In the genomic region with DNA sequence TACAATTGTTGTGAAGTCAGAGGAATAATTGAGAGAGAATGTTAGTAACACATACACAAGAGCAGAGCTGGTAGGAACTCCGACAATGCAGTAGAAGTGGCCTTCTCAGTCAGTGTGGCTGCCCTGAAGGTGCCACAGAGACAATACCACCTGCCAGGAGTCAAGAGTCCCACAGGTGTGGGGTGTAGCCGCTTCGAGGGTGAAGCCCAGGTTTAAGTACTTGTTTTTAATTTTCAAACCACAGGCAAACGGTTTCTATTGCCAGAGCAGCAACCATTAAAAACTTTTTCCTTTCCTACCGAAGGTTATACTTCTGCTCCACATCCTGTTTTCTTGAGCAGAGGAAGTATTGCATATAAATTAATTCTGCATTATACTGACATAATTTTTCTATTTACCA, we compare ENCODE assay signal across 8 cellular contexts. TPM values are rescaled to one million over a fixed set of nuclear protein-coding genes. Genes with fewer than 3 reads are reported as not detected.
DNase-seq lines count a peak whose midpoint lies in the region; ATAC-seq, FAIRE-seq and TF ChIP-seq lines count a peak whose summit lies in the region.
"Had no signal": no experiment of that assay in that cellular context is flagged by ENCODE, and none has a peak within 500 bp of the region (broad histone marks: within the 10 kb centered on the region; RNA-seq: fewer than 3 reads in every experiment).

No MANE protein-coding gene starts in this region.

- H3K4me1 Mint-ChIP-seq in Calu3 (ENCODE audit: low read depth, unreplicated experiment) (peaks cover 77% of the 10 kb centered on the region), T-cell (peaks cover 26 to 42% (median 34%) of the 10 kb centered on the region in 3 donors)

- FAIRE-seq in H54 (lab: Jason Lieb, UNC): peak; percentile 30

- peak overlapping the region; percentile 96 for H3K27ac Mint-ChIP-seq in Calu3 (ENCODE audit: unreplicated experiment)
- H3K27ac Mint-ChIP-seq in T-cell: peak overlapping the region; percentile 94 to 95

- BruUV-seq in Calu3 (replicated peaks; lab: Mats Ljungman, UMichigan): no TSS peak

- CTCF ChIA-PET in Calu3 (lab: Charles Lee): interaction anchor here (0.9 to 2.0 kb wide), 4 partner anchors 40 to 197 kb away, joined by 3 to 7 read pairs (median 4); no protein-coding TSS in a partner anchor
- CTCF ChIA-PET in T-cell (lab: Charles Lee): interaction anchor here in 1 of 2 donors (1.1 kb wide), 1 partner anchor 966 kb away, joined by 3 read pairs; no protein-coding TSS in a partner anchor

- ATAC-seq in T-cell (replicated peaks in 1 of 4) (peak; percentile 52 to 77 (median 66)), GM19035 (IDR thresholded peaks at IDR 0.05; ENCODE audit: unreplicated experiment) (no peak), HG02623 (IDR thresholded peaks at IDR 0.05; ENCODE audit: unreplicated experiment) (no peak)

- no peaks in the 10 kb centered on the region for H3K27me3 Mint-ChIP-seq in Calu3 (ENCODE audit: unreplicated experiment)
- peaks cover 0 to 5% of the 10 kb centered on the region in 2 donors for H3K27me3 Mint-ChIP-seq in T-cell

- no peaks in the 10 kb centered on the region for H3K36me3 Mint-ChIP-seq in Calu3 (ENCODE audit: insufficient read depth, unreplicated experiment)
- H3K36me3 Mint-ChIP-seq in T-cell: no peaks in the 10 kb centered on the region

- intact Hi-C loops in Calu3 (cut with micrococcal nuclease; ENCODE audit: unreplicated experiment): loop anchor here (2.0 to 10.0 kb wide), 6 partner anchors 38 to 392 kb away; no protein-coding TSS in a partner anchor

- POLR2A ChIA-PET in T-cell (lab: Charles Lee): no interaction called here

- H3K4me3 Mint-ChIP-seq in Calu3 (ENCODE audit: low read depth, unreplicated experiment) (no peak overlapping the region), T-cell (peak overlapping the region in 2 of 3 donors; percentile 2 to 38)

- DNase-seq in Calu3: no peak
- DNase-seq in H54 (ENCODE audit: insufficient read length, low spot score): no peak
- peak in 12 of 34 experiments; percentile 3 to 30 (median 8) for DNase-seq in T-cell
- peak; percentile 43 to 50 for DNase-seq in lung microvascular endothelial cell (ENCODE audit: low read depth in 2 of 2)
- DNase-seq in NCI-H1417 treated with DMSO at 0.1 percent for 48 hours (lab: John Stamatoyannopoulos, UW): no peak
- DNase-seq: effector CD8-positive, alpha-beta T cell had no signal

- no peak for TF ChIP-seq POLR2A in H54 (IDR thresholded peaks at IDR 0.05; ENCODE audit: low read depth, low read length)

- peaks cover 3% of the 10 kb centered on the region for H3K9me3 Mint-ChIP-seq in Calu3 (ENCODE audit: low read depth, unreplicated experiment)
- H3K9me3 Mint-ChIP-seq in T-cell: no peaks in the 10 kb centered on the region

- TF ChIP-seq CTCF in Calu3 (IDR thresholded peaks at IDR 0.05; ENCODE audit: unreplicated experiment): no peak

RNA-seq across cellular contexts. Expression of a gene that starts 12.7 kb away (rescaled TPM):
- 0.42 and 0.45 TPM in 2 replicates for total RNA-seq in Calu3 (2022)
- not detected for total RNA-seq in T-cell
- total RNA-seq in lung microvascular endothelial cell: under 0.01 TPM in 1 of 2 replicates, not detected in the other

Comparison
In these comparisons a context has a peak if more than half of its experiments do, and no peak if none do; other contexts are left out.
1. DNase-seq: peak in lung microvascular endothelial cell (2 of 2); none in Calu3 (single experiment), H54 (single experiment) and NCI-H1417 treated with DMSO at 0.1 percent for 48 hours (single experiment).
2. ATAC-seq: peak in T-cell (4 of 4); none in GM19035 (single experiment) and HG02623 (single experiment).